In genomic region chr6:148873868-148874267, GRCh38 we compare ENCODE assay signal across 22 cellular contexts.
"Had no signal": no experiment of that assay in that cellular context is flagged by ENCODE, and none has a peak within 500 bp of the region (broad histone marks: within the 10 kb centered on the region; RNA-seq: fewer than 3 reads in every experiment).

No MANE protein-coding gene starts in this region.

- H3K9me3 Mint-ChIP-seq: activated CD4-positive, alpha-beta T cell treated with anti-CD3 and anti-CD28 coated beads, Interleukin-2, amount 10 ng/mL, durations not matched to agents 24 days and 14 days; activated CD8-positive, alpha-beta T cell treated with anti-CD3 and anti-CD28 coated beads for 36 hours; activated naive CD8-positive, alpha-beta T cell treated with anti-CD3 and anti-CD28 coated beads, Interleukin-2, amount 50 U/mL, for 24 hours; dendritic cell treated with granulocyte-macrophage colony-stimulating factor and Interleukin-4, amounts not matched to agents 40 ng/mL and 50 ng/mL, for 4 days; naive B cell; neural crest cell had no signal

- H3K36me3 ChIP-seq: brain microvascular endothelial cell, lower lobe of right lung, transverse colon, uterus had no signal

- H3K27ac Mint-ChIP-seq: activated CD4-positive, alpha-beta T cell treated with anti-CD3 and anti-CD28 coated beads, Interleukin-2, amount 10 ng/mL, durations not matched to agents 24 days and 14 days; activated CD8-positive, alpha-beta memory T cell treated with anti-CD3 and anti-CD28 coated beads, Interleukin-2, amount 10 ng/mL, durations not matched to agents 7 days and 5 days; activated CD8-positive, alpha-beta T cell treated with anti-CD3 and anti-CD28 coated beads for 36 hours; activated naive CD8-positive, alpha-beta T cell treated with anti-CD3 and anti-CD28 coated beads, Interleukin-2, amount 50 U/mL, for 24 hours; dendritic cell treated with granulocyte-macrophage colony-stimulating factor and Interleukin-4, amounts not matched to agents 40 ng/mL and 50 ng/mL, for 4 days; stimulated activated naive B cell treated with anti-CD40 and anti-IgM and Interleukin-4, amounts not matched to agents 10 μg/mL and 1 μg/mL and 100 μg/mL, for 72 hours had no signal

- H3K9me3 ChIP-seq: lower lobe of right lung, transverse colon, uterus had no signal

- H3K4me3 ChIP-seq: lower lobe of right lung, transverse colon, uterus had no signal

- H3K27me3 ChIP-seq: brain microvascular endothelial cell, transverse colon, uterus had no signal

- H3K4me1 ChIP-seq: lower lobe of right lung, transverse colon had no signal

- H3K27me3 Mint-ChIP-seq: activated CD4-positive, alpha-beta T cell treated with anti-CD3 and anti-CD28 coated beads, Interleukin-2, amount 10 ng/mL, durations not matched to agents 24 days and 14 days; activated CD8-positive, alpha-beta memory T cell treated with anti-CD3 and anti-CD28 coated beads, Interleukin-2, amount 10 ng/mL, durations not matched to agents 7 days and 5 days; activated CD8-positive, alpha-beta T cell treated with anti-CD3 and anti-CD28 coated beads for 36 hours; activated naive CD8-positive, alpha-beta T cell treated with anti-CD3 and anti-CD28 coated beads, Interleukin-2, amount 50 U/mL, for 24 hours; dendritic cell treated with granulocyte-macrophage colony-stimulating factor and Interleukin-4, amounts not matched to agents 40 ng/mL and 50 ng/mL, for 4 days; naive B cell; stimulated activated naive B cell treated with anti-CD40 and anti-IgM and Interleukin-4, amounts not matched to agents 10 μg/mL and 1 μg/mL and 100 μg/mL, for 72 hours had no signal

- DNase-seq: activated CD4-positive, alpha-beta T cell treated with anti-CD3 and anti-CD28 coated beads, Interleukin-2, amount 10 ng/mL, durations not matched to agents 24 days and 14 days; activated CD4-positive, CD25-positive, alpha-beta regulatory T cell; activated CD8-positive, alpha-beta memory T cell treated with anti-CD3 and anti-CD28 coated beads, Interleukin-2, amount 10 ng/mL, durations not matched to agents 7 days and 5 days; activated CD8-positive, alpha-beta T cell treated with anti-CD3 and anti-CD28 coated beads for 36 hours; activated effector memory CD4-positive, alpha-beta T cell treated with anti-CD3 and anti-CD28 coated beads, Interleukin-2, amount 50 U/mL, for 16 hours; activated naive CD4-positive, alpha-beta T cell treated with anti-CD3 and anti-CD28 coated beads, Interleukin-2, amount 50 U/mL, for 16 hours; activated naive CD8-positive, alpha-beta T cell treated with anti-CD3 and anti-CD28 coated beads, Interleukin-2, amount 50 U/mL, for 24 hours; activated T-cell treated with anti-CD3 and anti-CD28 coated beads for 4 hours; brain microvascular endothelial cell; effector CD4-positive, alpha-beta T cell; erythroblast; foreskin fibroblast; lower lobe of right lung; mesendoderm; naive B cell; small intestine; stimulated activated naive B cell treated with anti-CD40 and anti-IgM and Interleukin-4, amounts not matched to agents 10 μg/mL and 1 μg/mL and 100 μg/mL, for 72 hours; T1000; transverse colon; uterus had no signal

- H3K36me3 Mint-ChIP-seq: naive B cell had no signal

- H3K27ac ChIP-seq: brain microvascular endothelial cell, lower lobe of right lung, transverse colon, uterus had no signal

- H3K4me1 Mint-ChIP-seq: activated CD4-positive, alpha-beta T cell treated with anti-CD3 and anti-CD28 coated beads, Interleukin-2, amount 10 ng/mL, durations not matched to agents 24 days and 14 days had no signal

- H3K4me3 Mint-ChIP-seq: activated CD4-positive, alpha-beta T cell treated with anti-CD3 and anti-CD28 coated beads, Interleukin-2, amount 10 ng/mL, durations not matched to agents 24 days and 14 days; activated CD8-positive, alpha-beta memory T cell treated with anti-CD3 and anti-CD28 coated beads, Interleukin-2, amount 10 ng/mL, durations not matched to agents 7 days and 5 days; activated CD8-positive, alpha-beta T cell treated with anti-CD3 and anti-CD28 coated beads for 36 hours; activated naive CD8-positive, alpha-beta T cell treated with anti-CD3 and anti-CD28 coated beads, Interleukin-2, amount 50 U/mL, for 24 hours; dendritic cell treated with granulocyte-macrophage colony-stimulating factor and Interleukin-4, amounts not matched to agents 40 ng/mL and 50 ng/mL, for 4 days; naive B cell; neural crest cell; stimulated activated naive B cell treated with anti-CD40 and anti-IgM and Interleukin-4, amounts not matched to agents 10 μg/mL and 1 μg/mL and 100 μg/mL, for 72 hours had no signal
